Comparison of ENCODE assay signal across 10 cellular contexts in the genomic region with DNA sequence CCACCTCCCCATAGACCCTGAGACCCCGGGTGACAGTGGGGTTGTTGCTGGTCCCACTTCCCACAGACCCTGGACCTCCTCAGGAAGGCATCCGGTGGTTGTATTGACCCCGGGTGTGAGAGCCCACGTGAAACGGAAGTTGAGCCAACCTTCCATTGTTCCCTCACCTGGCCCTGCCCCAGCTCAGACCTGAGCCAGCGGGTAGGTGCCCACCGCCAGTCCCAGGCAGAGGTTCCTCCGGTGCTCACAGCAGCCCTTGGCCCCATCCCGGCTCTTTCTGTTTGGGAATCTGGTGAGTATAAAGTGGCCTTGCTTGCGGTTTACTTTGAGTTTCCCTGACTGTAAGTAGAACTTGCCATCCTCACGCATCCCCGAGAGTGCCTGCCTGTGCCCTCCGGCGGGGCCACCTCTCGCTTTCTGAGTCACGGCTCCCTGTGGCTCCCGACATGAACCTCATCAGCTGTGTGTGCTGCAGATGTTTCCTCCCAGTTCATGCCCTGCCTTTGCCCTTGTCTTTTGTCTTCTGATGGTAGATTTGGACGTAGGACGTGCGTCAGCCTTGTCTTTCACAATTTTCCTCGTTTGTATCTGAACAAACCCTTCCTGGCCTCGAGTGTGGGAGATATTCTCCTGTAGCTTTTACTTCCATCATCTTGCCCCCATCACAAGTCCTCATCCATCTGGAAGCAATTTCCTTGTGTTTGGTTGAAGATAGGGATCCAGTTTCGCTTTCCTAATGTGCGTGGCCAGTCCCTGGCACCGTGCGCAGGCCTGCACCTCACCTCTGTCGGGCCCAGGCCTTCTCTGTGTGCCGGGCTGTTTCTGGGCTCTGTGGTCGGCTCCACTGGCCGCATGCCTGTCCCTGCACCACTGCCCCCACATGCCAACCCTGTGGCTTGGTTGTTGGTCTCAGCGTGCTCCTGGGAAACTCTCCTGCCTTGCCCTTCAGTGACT.
DNase-seq lines count a peak whose midpoint lies in the region; ATAC-seq and TF ChIP-seq lines count a peak whose summit lies in the region.
"Had no signal": no experiment of that assay in that cellular context is flagged by ENCODE, and none has a peak within 500 bp of the region (broad histone marks: within the 10 kb centered on the region; RNA-seq: fewer than 3 reads in every experiment).

No MANE protein-coding gene starts in this region.

- peaks cover 23% of the 10 kb centered on the region for H3K27me3 Mint-ChIP-seq in progenitor cell of endocrine pancreas

- H3K4me3 Mint-ChIP-seq in progenitor cell of endocrine pancreas (ENCODE audit: low read depth): no peak overlapping the region

- POLR2A ChIA-PET in PC-3 (lab: Charles Lee; ENCODE audit: unreplicated experiment): no interaction called here

- H3K36me3 Mint-ChIP-seq in progenitor cell of endocrine pancreas (ENCODE audit: insufficient read depth): no peaks in the 10 kb centered on the region
- H3K36me3 Mint-ChIP-seq: naive B cell had no signal

- no peaks in the 10 kb centered on the region for H3F3A ChIP-seq in PC-3 (ENCODE audit: low read length, unreplicated experiment)

- CTCF ChIA-PET in PC-3 (lab: Charles Lee): no interaction called here

- BruUV-seq in PC-3 (replicated peaks; lab: Mats Ljungman, UMichigan): no TSS peak

- H3K4me3 ChIP-seq in gastrocnemius medialis (no peak overlapping the region), PC-3 (ENCODE audit: low read length) (no peak overlapping the region)

- no peak overlapping the region for H3K4me2 ChIP-seq in PC-3 (ENCODE audit: low read length)

- H3K27ac ChIP-seq in gastrocnemius medialis: peak overlapping the region in 1 of 4 donors; percentile 13
- no peak overlapping the region for H3K27ac ChIP-seq in PC-3 (ENCODE audit: low read length)

- H3K4me1 ChIP-seq in gastrocnemius medialis (peaks cover 0 to 5% of the 10 kb centered on the region in 2 donors), PC-3 (ENCODE audit: insufficient read depth, low read length) (no peaks in the 10 kb centered on the region)

- H3K9me3 ChIP-seq in gastrocnemius medialis: no peaks in the 10 kb centered on the region
- H3K9me3 ChIP-seq in PC-3 (ENCODE audit: low read length): no peaks in the 10 kb centered on the region

- intact Hi-C loops in gastrocnemius medialis (cut with DNase I; ENCODE audit: low total_unique reads) (no loop called here), PC-3 (cut with micrococcal nuclease) (no loop called here)

- DNase-seq in ELR (ENCODE audit: low read depth) (peak; percentile 95), RPMI8226 (peak; percentile 78), fibroblast of peridontal ligament (ENCODE audit: extremely low read depth) (peak; percentile 99), gastrocnemius medialis (peak in 1 of 2 donors; percentile 50), NCI-H2107 treated with DMSO at 0.1 percent for 48 hours (lab: John Stamatoyannopoulos, UW; ENCODE audit: unreplicated experiment) (no peak), PC-3 (no peak), medulla oblongata (ENCODE audit: extremely low spot score) (no peak), progenitor cell of endocrine pancreas (ENCODE audit: low spot score, unreplicated experiment) (no peak)
- DNase-seq: cerebellar nuclear complex, naive B cell had no signal

- ATAC-seq in gastrocnemius medialis: peak; percentile 50 to 53
- ATAC-seq in PC-3: no peak

- in situ Hi-C loops in gastrocnemius medialis (cut with MboI; ENCODE audit: low sequenced_read_pairs in 4 of 4): no loop called here

- peaks cover 6% of the 10 kb centered on the region for H3K4me1 Mint-ChIP-seq in progenitor cell of endocrine pancreas (ENCODE audit: low read depth)

- no peak overlapping the region for H2AFZ ChIP-seq in PC-3 (ENCODE audit: low read length)

- H3K9ac ChIP-seq in PC-3 (ENCODE audit: low read length): no peak overlapping the region

- TF ChIP-seq CTCF in gastrocnemius medialis (IDR thresholded peaks at IDR 0.05 in 4 of 5, conservative IDR thresholded peaks at IDR 0.05 in 1 of 5): no peak
- no peak for TF ChIP-seq CTCF in PC-3 (conservative IDR thresholded peaks at IDR 0.05; ENCODE audit: low read depth, low read length)
- TF ChIP-seq CTCF in progenitor cell of endocrine pancreas (IDR thresholded peaks at IDR 0.05; ENCODE audit: unreplicated experiment): no peak

- H3K9me3 Mint-ChIP-seq in progenitor cell of endocrine pancreas (ENCODE audit: low read depth): no peaks in the 10 kb centered on the region
- H3K9me3 Mint-ChIP-seq: naive B cell had no signal

- H3K27me3 ChIP-seq in gastrocnemius medialis (peaks cover 6 to 32% (median 12%) of the 10 kb centered on the region in 3 donors), PC-3 (ENCODE audit: low read length) (peaks cover 15% of the 10 kb centered on the region; the same call in 1 of the 2 replicates)

- H3K27ac Mint-ChIP-seq in progenitor cell of endocrine pancreas: no peak overlapping the region

- no peaks in the 10 kb centered on the region for H4K20me1 ChIP-seq in PC-3 (ENCODE audit: low read length)

- no peaks in the 10 kb centered on the region for H3K79me2 ChIP-seq in PC-3 (ENCODE audit: low read length)

- H3K36me3 ChIP-seq in gastrocnemius medialis (no peaks in the 10 kb centered on the region), PC-3 (ENCODE audit: low read depth, low read length) (no peaks in the 10 kb centered on the region)

- peak; percentile 29 to 45 for TF ChIP-seq POLR2A in gastrocnemius medialis (IDR thresholded peaks at IDR 0.05)

- no peaks in the 10 kb centered on the region for H3K9me2 ChIP-seq in PC-3 (replicated peaks; ENCODE audit: low read length)

Comparison
In these comparisons a context has a peak if more than half of its experiments do, and no peak if none do; other contexts are left out.
1. DNase-seq: peak in ELR (single experiment), RPMI8226 (single experiment) and fibroblast of peridontal ligament (single experiment); none in NCI-H2107 treated with DMSO at 0.1 percent for 48 hours (single experiment), PC-3 (single experiment), medulla oblongata (single experiment) and progenitor cell of endocrine pancreas (single experiment).